Comparison of ENCODE assay signal across 21 cellular contexts in genomic region chr1:145730467-145730866, GRCh38. TPM values are rescaled to one million over a fixed set of nuclear protein-coding genes. Genes with fewer than 3 reads are reported as not detected.
DNase-seq lines count a peak whose midpoint lies in the region; ATAC-seq, FAIRE-seq and TF ChIP-seq lines count a peak whose summit lies in the region.
"Had no signal": no experiment of that assay in that cellular context is flagged by ENCODE, and none has a peak within 500 bp of the region (broad histone marks: within the 10 kb centered on the region; RNA-seq: fewer than 3 reads in every experiment).

No MANE protein-coding gene starts in this region.

- no peaks in the 10 kb centered on the region for H4K20me1 ChIP-seq in IMR-90 (ENCODE audit: insufficient read depth, low read length)

- CTCF ChIA-PET in IMR-90 (lab: Yijun Ruan, JAX) = no interaction called here
- CTCF ChIA-PET in CD8-positive, alpha-beta T cell (lab: Charles Lee) = interaction anchor here (2.3 kb wide), 1 partner anchor 10 kb away, joined by 13 read pairs; the partner anchor contains the start of gene CD160

- H3K4me1 ChIP-seq in IMR-90 (ENCODE audit: control insufficient read depth, insufficient read depth, low read length) = peaks cover 10% of the 10 kb centered on the region
- H3K4me1 ChIP-seq in small intestine (ENCODE audit: control insufficient read depth in 2 of 2, insufficient read depth in 1 of 2, low read depth in 1 of 2, low read length in 1 of 2) = no peaks in the 10 kb centered on the region
- no peaks in the 10 kb centered on the region for H3K4me1 ChIP-seq in CD8-positive, alpha-beta T cell (ENCODE audit: insufficient read depth, low read length)
- H3K4me1 ChIP-seq: Caco-2 had no signal

- dilution Hi-C loops in IMR-90 (cut with HindIII; ENCODE audit: low sequenced_read_pairs, unreplicated experiment) = no loop called here

- H2AK9ac ChIP-seq in IMR-90 (replicated peaks; ENCODE audit: low read depth, low read length, poor library complexity) = no peak overlapping the region

- intact Hi-C loops in IMR-90 (cut with micrococcal nuclease) = no loop called here
- intact Hi-C loops in CD8-positive, alpha-beta T cell (cut with DNase I, micrococcal nuclease) = loop anchor here in 1 of 2 experiments (1.0 kb wide), 1 partner anchor 17 kb away; no protein-coding TSS in a partner anchor

- H3K14ac ChIP-seq in IMR-90 (replicated peaks; ENCODE audit: low read depth, low read length) = peak overlapping the region; percentile 46; the same call in 1 of the 2 replicates

- H3K56ac ChIP-seq in IMR-90 (ENCODE audit: extremely low read depth, insufficient read depth, low read length) = no peak overlapping the region

- no peak for TF ChIP-seq RAD21 in IMR-90 (IDR thresholded peaks at IDR 0.05; ENCODE audit: low read length)

- H3K9me1 ChIP-seq in IMR-90 (ENCODE audit: insufficient read depth, low read length) = peaks cover 9% of the 10 kb centered on the region

- H3K27me3 ChIP-seq in IMR-90 (ENCODE audit: control insufficient read depth, insufficient read depth, low read length) = no peaks in the 10 kb centered on the region
- no peaks in the 10 kb centered on the region for H3K27me3 ChIP-seq in small intestine (ENCODE audit: control insufficient read depth in 2 of 2, insufficient read depth in 2 of 2, low read length in 2 of 2)
- H3K27me3 ChIP-seq in CD8-positive, alpha-beta T cell (ENCODE audit: insufficient read depth, low read length) = no peaks in the 10 kb centered on the region

- 0 out of 2 replicates have a peak overlapping the region, but pooled peaks have one; percentile 32 for H3K23ac ChIP-seq in IMR-90 (ENCODE audit: low read depth, low read length)

- H2BK15ac ChIP-seq in IMR-90 (ENCODE audit: low read depth, low read length) = peak overlapping the region; percentile 48; the same call in 1 of the 3 replicates

- H4K8ac ChIP-seq in IMR-90 (ENCODE audit: low read depth in 2 of 2, low read length in 2 of 2) = no peak overlapping the region; a peak in 1 of 4 replicates

- no peak overlapping the region for H3K4me2 ChIP-seq in IMR-90 (ENCODE audit: low read depth, low read length)

- POLR2A ChIA-PET in IMR-90 (lab: Charles Lee; ENCODE audit: unreplicated experiment) = no interaction called here
- POLR2A ChIA-PET in CD8-positive, alpha-beta T cell (lab: Charles Lee) = no interaction called here

- no peak for ATAC-seq in IMR-90 (ENCODE audit: low read depth)
- no peak for ATAC-seq in central memory CD8-positive, alpha-beta T cell (replicated peaks; ENCODE audit: extremely low read depth, poor library complexity, severe bottlenecking)
- peak; percentile 26 for ATAC-seq in left lobe of liver
- ATAC-seq in HG03439 (IDR thresholded peaks at IDR 0.05; ENCODE audit: unreplicated experiment) = no peak
- ATAC-seq in CD8-positive, alpha-beta T cell = no peak

- no peak overlapping the region for H3K9ac ChIP-seq in IMR-90 (ENCODE audit: low read depth, low read length)
- H3K9ac ChIP-seq: GM23248 had no signal

- H3K27ac ChIP-seq in IMR-90 (ENCODE audit: insufficient read depth, low read length) (no peak overlapping the region), small intestine (ENCODE audit: low read depth in 1 of 2, low read length in 1 of 2) (peak overlapping the region in 1 of 2 donors; percentile 32)
- no peak overlapping the region for H3K27ac ChIP-seq in CD8-positive, alpha-beta T cell (ENCODE audit: low read depth, low read length)

- BruUV-seq in IMR-90 (replicated peaks; lab: Mats Ljungman, UMichigan) = no TSS peak

- H3K18ac ChIP-seq in IMR-90 (ENCODE audit: low read depth, low read length) = no peak overlapping the region; the same call in 1 of the 2 replicates

- H3K27ac Mint-ChIP-seq in central memory CD8-positive, alpha-beta T cell (ENCODE audit: low read depth) = peak overlapping the region; percentile 36
- no peak overlapping the region for H3K27ac Mint-ChIP-seq in CD8-positive, alpha-beta T cell
- H3K27ac Mint-ChIP-seq: CD4-positive, alpha-beta memory T cell; H9 had no signal

- H3K4me1 Mint-ChIP-seq in central memory CD8-positive, alpha-beta T cell = peaks cover 5% of the 10 kb centered on the region
- H3K4me1 Mint-ChIP-seq in CD8-positive, alpha-beta T cell (ENCODE audit: low read depth) = no peaks in the 10 kb centered on the region
- H3K4me1 Mint-ChIP-seq: CD4-positive, alpha-beta memory T cell had no signal

- peak overlapping the region; percentile 43; the same call in 1 of the 2 replicates for H2BK120ac ChIP-seq in IMR-90 (ENCODE audit: low read depth, low read length)

- no peak overlapping the region for H2BK20ac ChIP-seq in IMR-90 (ENCODE audit: low read depth, low read length)

- no peak for TF ChIP-seq POLR2A in IMR-90 (IDR thresholded peaks at IDR 0.05; ENCODE audit: low read depth, low read length)

- peak overlapping the region; percentile 33; the same call in 1 of the 2 replicates for H4K91ac ChIP-seq in IMR-90 (ENCODE audit: insufficient read depth, low read depth, low read length)

- peak overlapping the region; percentile 9 for H2BK5ac ChIP-seq in IMR-90 (ENCODE audit: low read depth, low read length, poor library complexity, severe bottlenecking)

- no peak overlapping the region for H4K5ac ChIP-seq in IMR-90 (ENCODE audit: low read depth, low read length)

- H3K36me3 ChIP-seq in IMR-90 (ENCODE audit: control insufficient read depth, insufficient read depth, low read length) (0 out of 2 replicates have a peak, but pooled peaks cover 1% of the 10 kb centered on the region), small intestine (ENCODE audit: control insufficient read depth in 2 of 2, insufficient read depth in 2 of 2, low read length in 2 of 2) (no peaks in the 10 kb centered on the region)
- H3K36me3 ChIP-seq in CD8-positive, alpha-beta T cell (ENCODE audit: insufficient read depth, low read length) = no peaks in the 10 kb centered on the region

- no peak for FAIRE-seq in small intestine (lab: Jason Lieb, UNC)
- FAIRE-seq: G401.6, GM19239 had no signal

- TF ChIP-seq CTCF in IMR-90 (conservative IDR thresholded peaks at IDR 0.05; ENCODE audit: low read depth, low read length) = no peak
- TF ChIP-seq CTCF in CD8-positive, alpha-beta T cell (IDR thresholded peaks at IDR 0.05) = no peak

- H2AFZ ChIP-seq in IMR-90 (replicated peaks; ENCODE audit: low read length, poor library complexity) = no peak overlapping the region
- H2AFZ ChIP-seq: GM23248 had no signal

- H3K4ac ChIP-seq in IMR-90 (ENCODE audit: low read depth, low read length) = no peak overlapping the region; the same call in 1 of the 2 replicates

- no peaks in the 10 kb centered on the region for H3K27me3 Mint-ChIP-seq in central memory CD8-positive, alpha-beta T cell
- no peaks in the 10 kb centered on the region for H3K27me3 Mint-ChIP-seq in CD8-positive, alpha-beta T cell (ENCODE audit: low read depth)
- H3K27me3 Mint-ChIP-seq: CD4-positive, alpha-beta memory T cell had no signal

- DNase-seq in IMR-90 = no peak
- DNase-seq in central memory CD8-positive, alpha-beta T cell (ENCODE audit: low spot score in 2 of 2) = no peak
- DNase-seq in left lobe of liver (ENCODE audit: low spot score) = no peak
- DNase-seq in small intestine = peak; percentile 51
- DNase-seq in CD8-positive, alpha-beta T cell = no peak
- DNase-seq in activated CD4-positive, alpha-beta T cell treated with anti-CD3 and anti-CD28 coated beads for 1 hour = no peak
- DNase-seq: C1 segment of cervical spinal cord; CD4-positive, alpha-beta memory T cell; DMS153; DND-41; GM23248; H9; HFFc6 had no signal

- H3K9me3 ChIP-seq in IMR-90 (ENCODE audit: control insufficient read depth, insufficient read depth, low read length) = no peaks in the 10 kb centered on the region
- H3K9me3 ChIP-seq in small intestine (ENCODE audit: control insufficient read depth, low read depth) = no peaks in the 10 kb centered on the region
- H3K9me3 ChIP-seq in CD8-positive, alpha-beta T cell (ENCODE audit: low read length) = no peaks in the 10 kb centered on the region
- H3K9me3 ChIP-seq: Caco-2 had no signal

- WGBS in IMR-90 (ENCODE audit: extremely low coverage in 2 of 2, insufficient read length in 1 of 2), 2 experiments = no CpG with 5 or more reads among the region's 4 CpGs
- 51 to 74% (median 53%) methylated on average over 4 of the region's 4 CpGs for WGBS in small intestine, 3 donors

- H2AK5ac ChIP-seq in IMR-90 (ENCODE audit: low read depth, low read length) = 0 out of 2 replicates have a peak overlapping the region, but pooled peaks have one; percentile 50

- peaks cover 9% of the 10 kb centered on the region for H3K36me3 Mint-ChIP-seq in central memory CD8-positive, alpha-beta T cell (ENCODE audit: insufficient read depth)
- peaks cover 6% of the 10 kb centered on the region for H3K36me3 Mint-ChIP-seq in CD8-positive, alpha-beta T cell
- H3K36me3 Mint-ChIP-seq: CD4-positive, alpha-beta memory T cell had no signal

- in situ Hi-C loops in IMR-90 (cut with MboI; ENCODE audit: low sequenced_read_pairs) = no loop called here

- no peak overlapping the region for H3K4me3 Mint-ChIP-seq in central memory CD8-positive, alpha-beta T cell
- no peak overlapping the region for H3K4me3 Mint-ChIP-seq in CD8-positive, alpha-beta T cell
- H3K4me3 Mint-ChIP-seq: CD4-positive, alpha-beta memory T cell; H9 had no signal

- H3K79me1 ChIP-seq in IMR-90 (ENCODE audit: low read depth in 1 of 2, low read length in 2 of 2) = peaks cover 6 to 22% of the 10 kb centered on the region in 2 experiments; a peak in 3 of 4 replicates

- no peak overlapping the region for H3K4me3 ChIP-seq in IMR-90 (ENCODE audit: insufficient read depth, low read depth, low read length)
- H3K4me3 ChIP-seq in small intestine (ENCODE audit: low read depth in 1 of 2, low read length in 2 of 2) = no peak overlapping the region
- no peak overlapping the region for H3K4me3 ChIP-seq in CD8-positive, alpha-beta T cell (ENCODE audit: low read depth, low read length)
- H3K4me3 ChIP-seq: GM23248 had no signal

- H3K9me3 Mint-ChIP-seq in central memory CD8-positive, alpha-beta T cell = no peaks in the 10 kb centered on the region
- H3K9me3 Mint-ChIP-seq in CD8-positive, alpha-beta T cell = no peaks in the 10 kb centered on the region
- H3K9me3 Mint-ChIP-seq: CD4-positive, alpha-beta memory T cell; H9; HFFc6 had no signal

TF ChIP-seq in IMR-90, 13 proteins besides CTCF, POLR2A, EP300 and RAD21 (continues in another document):
- no peak for TF ChIP-seq FOS (IDR thresholded peaks at IDR 0.05; ENCODE audit: low read depth, low read length)
- no peak for TF ChIP-seq RFX5 (IDR thresholded peaks at IDR 0.05; ENCODE audit: low read depth, low read length)

RNA-seq across cellular contexts. Expression of gene CD160, which starts 11.2 kb away (rescaled TPM):
- not detected in 2 replicates for total RNA-seq in IMR-90 (2012; rRNA removed)
- not detected in 2 replicates for polyA plus RNA-seq in IMR-90 (2012; rRNA removed)
- polyA plus RNA-seq in IMR-90 (2012; cell fraction: cytosol; rRNA removed) = not detected in 2 replicates
- polyA plus RNA-seq in IMR-90 (2012; cell fraction: nucleus; rRNA removed; ENCODE audit: low replicate concordance) = not detected in 2 replicates
- total RNA-seq in left lobe of liver = not detected
- 1 to 10 TPM in 1 of 3 donors, under 1 TPM in 2; 0.34 to 4.3 (median 0.67) TPM for polyA plus RNA-seq in small intestine
- total RNA-seq in CD8-positive, alpha-beta T cell = 1 to 10 TPM; 3.2 to 3.6 TPM
- total RNA-seq: A172; A673; CD4-positive, alpha-beta memory T cell; GM23248; H4; H9; HFFc6 had no signal
- polyA plus RNA-seq: BJ had no signal

RNA-seq across cellular contexts. Expression of gene PDZK1, which starts 23.3 kb away (rescaled TPM):
- total RNA-seq in IMR-90 (2012; rRNA removed) (1.4 and 1.7 TPM in 2 replicates), left lobe of liver (76.0 TPM)
- polyA plus RNA-seq in IMR-90 (2012; rRNA removed) (1.6 and 2.1 TPM in 2 replicates), small intestine (100 to 1,000 TPM in 2 of 3 donors, 10 to 100 TPM in 1; 15.1 to 268 (median 141) TPM)
- 0.21 and 1.9 TPM in 2 replicates for polyA plus RNA-seq in IMR-90 (2012; cell fraction: cytosol; rRNA removed)
- polyA plus RNA-seq in IMR-90 (2012; cell fraction: nucleus; rRNA removed; ENCODE audit: low replicate concordance) = 0.42 and 4.7 TPM in 2 replicates
- under 1 TPM in 1 of 2 experiments, not detected in 1; 0.16 TPM for total RNA-seq in CD8-positive, alpha-beta T cell
- total RNA-seq: CD4-positive, alpha-beta memory T cell; H4; H9 had no signal

Comparison
In these comparisons a context has a peak if more than half of its experiments do, and no peak if none do; other contexts are left out.
1. RNA of gene PDZK1, which starts 23.3 kb away (total RNA-seq): 76.0 TPM in left lobe of liver (single experiment); 1.4 to 1.7 TPM in IMR-90 and 0.16 TPM in CD8-positive, alpha-beta T cell; every median in the first group is over 10 times any median in the second.